16 cellular contexts compared by ENCODE assay signal in the genomic region with DNA sequence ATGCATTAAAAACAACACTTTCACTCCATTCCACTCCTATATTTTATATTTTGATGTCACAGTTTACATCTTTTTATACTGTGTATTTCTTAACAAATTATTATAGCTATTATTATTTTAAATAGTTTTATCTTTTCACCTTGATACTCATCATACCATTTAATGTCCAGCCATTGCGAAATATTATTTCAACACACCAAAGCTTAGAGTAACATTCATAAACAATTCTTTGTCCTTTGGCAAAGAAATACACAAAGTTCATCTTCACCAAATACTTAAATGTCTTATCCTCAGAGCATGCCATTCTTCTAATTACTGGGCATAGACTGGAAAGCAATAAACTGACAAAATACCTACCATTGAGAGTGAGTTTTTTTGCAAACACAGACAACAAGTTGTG.
A peak's percentile ranks its signal among the peaks of the same experiment; 100 is the strongest.
DNase-seq lines count a peak whose midpoint lies in the region; ATAC-seq, FAIRE-seq and TF ChIP-seq lines count a peak whose summit lies in the region.
"Had no signal": no experiment of that assay in that cellular context is flagged by ENCODE, and none has a peak within 500 bp of the region (broad histone marks: within the 10 kb centered on the region; RNA-seq: fewer than 3 reads in every experiment).

No MANE protein-coding gene starts in this region.

- intact Hi-C loops in HepG2 (cut with micrococcal nuclease; ENCODE audit: unreplicated experiment): no loop called here
- intact Hi-C loops in right lobe of liver (cut with DNase I): no loop called here
- intact Hi-C loops in Right ventricle myocardium inferior (cut with DNase I): no loop called here

- no peaks in the 10 kb centered on the region for H4K20me1 ChIP-seq in HepG2 (ENCODE audit: insufficient read depth, low read length)
- no peaks in the 10 kb centered on the region for H4K20me1 ChIP-seq in H1 (replicated peaks in 1 of 2; ENCODE audit: control insufficient read depth in 1 of 2, insufficient read depth in 2 of 2, low read length in 2 of 2)
- H4K20me1 ChIP-seq: BLaER1 had no signal

- BruUV-seq in HepG2 (replicated peaks; lab: Mats Ljungman, UMichigan): no TSS peak

- H4K91ac ChIP-seq in H1 (replicated peaks; ENCODE audit: insufficient read length, low read length) (no peak overlapping the region), mesenchymal stem cell (ENCODE audit: low read length) (no peak overlapping the region)

- H3K9me3 ChIP-seq in HepG2 (ENCODE audit: low read length) (peaks cover 51% of the 10 kb centered on the region), right lobe of liver (no peaks in the 10 kb centered on the region), H1 (ENCODE audit: insufficient read depth in 2 of 2, low read depth in 1 of 2, low read length in 1 of 2) (no peaks in the 10 kb centered on the region), mesenchymal stem cell (ENCODE audit: control insufficient read depth, low read length) (no peaks in the 10 kb centered on the region)
- H3K9me3 ChIP-seq: BLaER1 had no signal

- DNase-seq in HepG2 (ENCODE audit: low spot score) (no peak), right lobe of liver (no peak), H1 (ENCODE audit: low read depth in 1 of 2, low spot score in 2 of 2) (no peak), mesenchymal stem cell (peak; percentile 2), Right ventricle myocardium inferior (ENCODE audit: missing footprints) (no peak), left lobe of liver (ENCODE audit: low spot score) (no peak)
- DNase-seq: 8988T; CD4-positive, alpha-beta memory T cell; DMS79 treated with DMSO at 0.1 percent for 48 hours; GF-D8; H7; HFFc6 had no signal

- H2BK5ac ChIP-seq in H1 (ENCODE audit: low read depth, low read length) (no peak overlapping the region), mesenchymal stem cell (ENCODE audit: low read depth, low read length, poor library complexity, severe bottlenecking) (no peak overlapping the region)

- H2BK12ac ChIP-seq in H1 (ENCODE audit: low read depth, low read length) (no peak overlapping the region), mesenchymal stem cell (ENCODE audit: low read length in 2 of 2) (no peak overlapping the region)

- no peak overlapping the region for H3K9ac ChIP-seq in HepG2 (ENCODE audit: insufficient read depth, low read depth, low read length)
- H3K9ac ChIP-seq in H1 (replicated peaks in 1 of 4; ENCODE audit: extremely low read depth in 1 of 4, low read depth in 3 of 4, low read length in 3 of 4): no peak overlapping the region
- H3K9ac ChIP-seq in mesenchymal stem cell (ENCODE audit: low read length): no peak overlapping the region
- H3K9ac ChIP-seq: BLaER1 had no signal

- CTCF ChIA-PET in HepG2 (lab: Yijun Ruan, JAX; ENCODE audit: low intra/inter-chr PET ratio, low total read pairs) (no interaction called here), H1 (lab: Charles Lee; ENCODE audit: partially characterized antibody) (no interaction called here)

- no peak for ATAC-seq in HepG2
- no peak for ATAC-seq in right lobe of liver
- no peak for ATAC-seq in Right ventricle myocardium inferior
- ATAC-seq in left lobe of liver: no peak
- ATAC-seq in SK-N-SH treated with all-trans-retinoic acid at 6 μM for 48 hours: no peak
- ATAC-seq: GM23338, HCT116 had no signal

- H3K4me1 ChIP-seq in HepG2 (ENCODE audit: insufficient read depth, low read length): no peaks in the 10 kb centered on the region
- no peaks in the 10 kb centered on the region for H3K4me1 ChIP-seq in right lobe of liver
- H3K4me1 ChIP-seq in H1 (replicated peaks in 1 of 4; ENCODE audit: control insufficient read depth in 3 of 4, insufficient read depth in 4 of 4, low read length in 3 of 4): no peaks in the 10 kb centered on the region
- H3K4me1 ChIP-seq in mesenchymal stem cell (ENCODE audit: control insufficient read depth, insufficient read depth, low read depth, low read length): no peaks in the 10 kb centered on the region
- H3K4me1 ChIP-seq: BLaER1 had no signal

- H2BK120ac ChIP-seq in H1 (replicated peaks; ENCODE audit: low read depth, low read length) (no peak overlapping the region), mesenchymal stem cell (ENCODE audit: low read depth, low read length) (no peak overlapping the region)

- H2BK20ac ChIP-seq in H1 (ENCODE audit: low read length): no peak overlapping the region

- no peak overlapping the region for H3K56ac ChIP-seq in H1 (replicated peaks; ENCODE audit: insufficient read length, low read depth, low read length)

- H3K79me2 ChIP-seq in HepG2 (ENCODE audit: insufficient read depth, low read length) (no peaks in the 10 kb centered on the region), H1 (ENCODE audit: control insufficient read depth in 1 of 2, insufficient read depth in 2 of 2, low read length in 2 of 2) (no peaks in the 10 kb centered on the region)

- no peaks in the 10 kb centered on the region for H3K27me3 ChIP-seq in HepG2 (ENCODE audit: control insufficient read depth in 1 of 2, insufficient read depth in 2 of 2, low read length in 2 of 2)
- no peaks in the 10 kb centered on the region for H3K27me3 ChIP-seq in right lobe of liver
- peaks cover 0 to 1% (median 0%) of the 10 kb centered on the region in 4 experiments; a peak in 1 of 7 replicates for H3K27me3 ChIP-seq in H1 (replicated peaks in 1 of 4; ENCODE audit: control insufficient read depth in 3 of 4, extremely low read depth in 1 of 4, insufficient read depth in 3 of 4, low read length in 3 of 4)
- H3K27me3 ChIP-seq in mesenchymal stem cell (ENCODE audit: control insufficient read depth in 1 of 2, insufficient read depth in 1 of 2, low read length in 2 of 2): no peaks in the 10 kb centered on the region
- H3K27me3 ChIP-seq: BLaER1 had no signal

- in situ Hi-C loops in HepG2 (cut with HindIII; ENCODE audit: extremely low pct_ligation_motif_present, low pct_unique_long_range_greater_than_20kb): no loop called here

- H3K79me1 ChIP-seq in H1 (ENCODE audit: low read depth, low read length) (no peaks in the 10 kb centered on the region), mesenchymal stem cell (replicated peaks; ENCODE audit: low read length, poor library complexity, severe bottlenecking) (no peaks in the 10 kb centered on the region)

- TF ChIP-seq EP300 in HepG2 (IDR thresholded peaks at IDR 0.05; ENCODE audit: low read depth in 2 of 2, low read length in 2 of 2) (no peak), HepG2 (CRISPR knock-in tag; IDR thresholded peaks at IDR 0.05; ENCODE audit: borderline replicate concordance) (no peak), H1 (IDR thresholded peaks at IDR 0.05; ENCODE audit: borderline replicate concordance in 1 of 2, low read depth in 2 of 2, low read length in 2 of 2) (no peak)

- H2BK15ac ChIP-seq in H1 (ENCODE audit: low read length) (no peak overlapping the region), mesenchymal stem cell (ENCODE audit: low read depth, poor library complexity, severe bottlenecking) (no peak overlapping the region)

- TF ChIP-seq CTCF in HepG2 (CRISPR knock-in tag; IDR thresholded peaks at IDR 0.05) (no peak), right lobe of liver (IDR thresholded peaks at IDR 0.05) (no peak), H1 (IDR thresholded peaks at IDR 0.05; ENCODE audit: control extremely low read depth in 1 of 3, insufficient read depth in 1 of 3, low read depth in 1 of 3, low read length in 3 of 3) (no peak)

- H3K4ac ChIP-seq in H1 (replicated peaks; ENCODE audit: insufficient read length, low read depth, low read length): no peak overlapping the region
- H3K4ac ChIP-seq in mesenchymal stem cell (ENCODE audit: low read depth in 1 of 2, low read length in 2 of 2): no peak overlapping the region

- H4K8ac ChIP-seq in H1 (ENCODE audit: extremely low read depth, insufficient read depth, low read length): no peak overlapping the region
- H4K8ac ChIP-seq in mesenchymal stem cell (ENCODE audit: low read length): no peak overlapping the region

- H2AK5ac ChIP-seq in H1 (ENCODE audit: low read depth, low read length): no peak overlapping the region
- H2AK5ac ChIP-seq in mesenchymal stem cell (ENCODE audit: low read length, severe bottlenecking): no peak overlapping the region

- 85% methylated on average over 1 of the region's 1 CpG for WGBS in HepG2 (ENCODE audit: low lambda C conversion rate)
- WGBS in right lobe of liver (ENCODE audit: insufficient coverage, low coverage, low lambda C conversion rate, missing lambda C conversion rate): 29% methylated on average over 1 of the region's 1 CpG
- 100% methylated on average over 1 of the region's 1 CpG; no CpG with 5 or more reads in 1 of the 2 experiments for WGBS in H1 (ENCODE audit: extremely low coverage in 1 of 2, insufficient coverage in 1 of 2, insufficient read length in 1 of 2, insufficient replicate concordance in 2 of 2, low coverage in 1 of 2, low lambda C conversion rate in 2 of 2, missing lambda C conversion rate in 1 of 2), 2 experiments
- 100% methylated on average over 1 of the region's 1 CpG for WGBS in mesenchymal stem cell

- no peaks in the 10 kb centered on the region for H3K36me3 ChIP-seq in HepG2 (replicated peaks in 1 of 2; ENCODE audit: control insufficient read depth in 1 of 2, insufficient read depth in 2 of 2, low read length in 2 of 2)
- H3K36me3 ChIP-seq in right lobe of liver: no peaks in the 10 kb centered on the region
- H3K36me3 ChIP-seq in H1 (ENCODE audit: control insufficient read depth in 2 of 4, insufficient read depth in 4 of 4, low read length in 3 of 4): no peaks in the 10 kb centered on the region
- no peaks in the 10 kb centered on the region for H3K36me3 ChIP-seq in mesenchymal stem cell (ENCODE audit: control insufficient read depth in 1 of 2, insufficient read depth in 2 of 2, low read depth in 1 of 2, low read length in 2 of 2)
- H3K36me3 ChIP-seq: BLaER1 had no signal

- H3K23ac ChIP-seq in H1 (ENCODE audit: insufficient read length): no peak overlapping the region
- no peak overlapping the region for H3K23ac ChIP-seq in mesenchymal stem cell (ENCODE audit: low read length in 2 of 2)

- no peak overlapping the region for H3K4me3 ChIP-seq in HepG2 (replicated peaks in 1 of 3; ENCODE audit: insufficient read depth in 1 of 3, low read depth in 2 of 3, low read length in 3 of 3)
- H3K4me3 ChIP-seq in right lobe of liver: no peak overlapping the region
- no peak overlapping the region for H3K4me3 ChIP-seq in H1 (ENCODE audit: extremely low read depth in 1 of 4, insufficient read depth in 2 of 4, low read depth in 3 of 4, low read length in 4 of 4)
- H3K4me3 ChIP-seq in mesenchymal stem cell (ENCODE audit: insufficient read depth in 1 of 2, low read depth in 1 of 2, low read length in 2 of 2): no peak overlapping the region
- H3K4me3 ChIP-seq: BLaER1, GM23338 had no signal

- TF ChIP-seq POLR2A in HepG2 (IDR thresholded peaks at IDR 0.05; ENCODE audit: insufficient read depth in 1 of 2, low read depth in 2 of 2, low read length in 2 of 2): no peak
- TF ChIP-seq POLR2A in right lobe of liver (IDR thresholded peaks at IDR 0.05): no peak
- no peak for TF ChIP-seq POLR2A in H1 (IDR thresholded peaks at IDR 0.05; ENCODE audit: control extremely low read depth in 1 of 2, low read depth in 2 of 2, low read length in 2 of 2)

- no peak overlapping the region for H3K18ac ChIP-seq in H1 (ENCODE audit: extremely low read depth, low read length)
- no peak overlapping the region for H3K18ac ChIP-seq in mesenchymal stem cell (ENCODE audit: low read depth in 1 of 2, low read length in 2 of 2)

- FAIRE-seq in HepG2 (lab: Jason Lieb, UNC) (no peak), H1 (lab: Jason Lieb, UNC) (no peak)

- H3K14ac ChIP-seq in H1 (ENCODE audit: insufficient read length): no peak overlapping the region
- no peak overlapping the region for H3K14ac ChIP-seq in mesenchymal stem cell (ENCODE audit: low read length in 2 of 2)

- no peak overlapping the region for H2AFZ ChIP-seq in HepG2 (ENCODE audit: low read length)
- no peak overlapping the region for H2AFZ ChIP-seq in H1 (ENCODE audit: low read length)
- no peak overlapping the region for H2AFZ ChIP-seq in mesenchymal stem cell (ENCODE audit: low read depth, low read length)
- H2AFZ ChIP-seq: GM23338 had no signal

- no peak overlapping the region for H3K4me2 ChIP-seq in HepG2 (ENCODE audit: low read depth, low read length)
- H3K4me2 ChIP-seq in H1 (ENCODE audit: insufficient read depth in 1 of 2, low read depth in 2 of 2, low read length in 2 of 2): no peak overlapping the region
- no peak overlapping the region for H3K4me2 ChIP-seq in mesenchymal stem cell (ENCODE audit: low read length, poor library complexity, severe bottlenecking)
- H3K4me2 ChIP-seq: BLaER1, GM23338 had no signal

- H3K23me2 ChIP-seq in H1 (ENCODE audit: low read depth, low read length): no peaks in the 10 kb centered on the region

- H3K27ac ChIP-seq in HepG2 (ENCODE audit: extremely low read length, insufficient read depth, low read length): no peak overlapping the region
- no peak overlapping the region for H3K27ac ChIP-seq in right lobe of liver
- H3K27ac ChIP-seq in H1 (ENCODE audit: low read depth, low read length): no peak overlapping the region
- no peak overlapping the region for H3K27ac ChIP-seq in mesenchymal stem cell (ENCODE audit: low read length, poor library complexity, severe bottlenecking)
- H3K27ac ChIP-seq: BLaER1 had no signal

- TF ChIP-seq RAD21 in HepG2 (CRISPR knock-in tag; IDR thresholded peaks at IDR 0.05) (no peak), H1 (IDR thresholded peaks at IDR 0.05 in 1 of 2, conservative IDR thresholded peaks at IDR 0.05 in 1 of 2; ENCODE audit: low read depth in 2 of 2, low read length in 2 of 2) (no peak)

- no peak overlapping the region for H4K5ac ChIP-seq in H1 (ENCODE audit: insufficient read length, low read depth, low read length)

- POLR2A ChIA-PET in HepG2 (lab: Yijun Ruan, JAX): no interaction called here
- POLR2A ChIA-PET in H1 (lab: Charles Lee; ENCODE audit: partially characterized antibody): no interaction called here

Comparison
In these comparisons a context has a peak if more than half of its experiments do, and no peak if none do; other contexts are left out.
1. Of the 41 proteins assayed by ChIP-seq in both HepG2 and H1: peak only in HepG2: none; only in H1: none; in both: CEBPB; in neither: 40.